Comparison of ENCODE assay signal across 8 cellular contexts in the genomic region with DNA sequence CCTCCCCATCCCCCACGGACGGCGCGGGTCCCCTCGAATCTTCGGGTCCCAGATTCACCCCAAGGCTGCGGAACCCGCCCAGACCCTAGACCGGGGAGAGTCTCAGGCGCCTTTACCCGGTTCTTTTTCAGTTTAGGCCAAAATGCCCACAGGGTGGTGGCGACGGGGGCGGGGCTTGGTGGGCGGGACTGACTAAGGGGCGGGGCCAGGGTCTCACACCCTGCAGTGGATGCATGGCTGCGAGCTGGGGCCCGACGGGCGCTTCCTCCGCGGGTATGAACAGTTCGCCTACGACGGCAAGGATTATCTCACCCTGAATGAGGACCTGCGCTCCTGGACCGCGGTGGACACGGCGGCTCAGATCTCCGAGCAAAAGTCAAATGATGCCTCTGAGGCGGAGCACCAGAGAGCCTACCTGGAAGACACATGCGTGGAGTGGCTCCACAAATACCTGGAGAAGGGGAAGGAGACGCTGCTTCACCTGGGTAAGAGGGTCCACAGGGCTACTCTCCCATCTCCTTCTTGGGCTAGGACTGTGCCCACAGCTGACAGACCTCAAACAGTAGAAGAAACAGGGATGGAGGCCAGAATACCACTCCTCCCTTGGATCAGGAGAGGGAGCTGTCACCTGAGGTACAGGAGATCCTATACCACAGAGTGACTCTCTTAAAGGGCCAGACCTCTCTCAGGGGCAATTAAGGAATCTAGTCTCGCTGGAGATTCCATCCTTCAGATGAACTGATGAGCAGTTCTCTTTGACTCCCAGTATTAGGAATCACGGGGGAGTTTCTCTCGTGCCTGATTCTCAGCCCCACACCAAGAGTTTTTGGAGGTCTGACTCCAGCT. TPM values are rescaled to one million over a fixed set of nuclear protein-coding genes. Genes with fewer than 3 reads are reported as not detected.
A peak's percentile ranks its signal among the peaks of the same experiment; 100 is the strongest.
DNase-seq lines count a peak whose midpoint lies in the region; ATAC-seq and TF ChIP-seq lines count a peak whose summit lies in the region.

No MANE protein-coding gene starts in this region.

- no peaks in the 10 kb centered on the region for H3K27me3 Mint-ChIP-seq in T-helper 1 cell treated with Interleukin-12 subunit alpha and Interleukin-12 subunit beta and Interleukin-4 antibody, amounts not matched to agents 30 μg/mL and 1 μg/mL, for 36 hours (ENCODE audit: low read depth)

- H3K27me3 ChIP-seq in adrenal gland, result no peaks in the 10 kb centered on the region
- no peaks in the 10 kb centered on the region for H3K27me3 ChIP-seq in right atrium auricular region
- no peaks in the 10 kb centered on the region for H3K27me3 ChIP-seq in sigmoid colon

- ATAC-seq in GM18502 (IDR thresholded peaks at IDR 0.05; ENCODE audit: poor library complexity, unreplicated experiment), result peak; percentile 43
- no peak for ATAC-seq in GM19467 (IDR thresholded peaks at IDR 0.05; ENCODE audit: unreplicated experiment)
- no peak for ATAC-seq in GM21367 (IDR thresholded peaks at IDR 0.05; ENCODE audit: unreplicated experiment)

- H3K36me3 ChIP-seq in adrenal gland (replicated peaks in 1 of 2) (peaks cover 0 to 39% of the 10 kb centered on the region in 2 donors), right atrium auricular region (peaks cover 32% of the 10 kb centered on the region), sigmoid colon (peaks cover 26 to 42% (median 28%) of the 10 kb centered on the region in 4 donors)

- peak; percentile 67 for DNase-seq in HK-2 (ENCODE audit: unreplicated experiment)
- peak; percentile 54 to 76 (median 69) for DNase-seq in adrenal gland
- no peak for DNase-seq in right atrium auricular region (ENCODE audit: low spot score)
- peak; percentile 87 for DNase-seq in sigmoid colon

- H3K27ac ChIP-seq in adrenal gland (peak overlapping the region; percentile 89 to 99 (median 98)), right atrium auricular region (peak overlapping the region; percentile 93 to 97), sigmoid colon (peak overlapping the region; percentile 98 to 100 (median 100))

- peaks cover 46% of the 10 kb centered on the region for H3K36me3 Mint-ChIP-seq in T-helper 1 cell treated with Interleukin-12 subunit alpha and Interleukin-12 subunit beta and Interleukin-4 antibody, amounts not matched to agents 30 μg/mL and 1 μg/mL, for 36 hours (ENCODE audit: low read depth)

- TF ChIP-seq CTCF in adrenal gland (IDR thresholded peaks at IDR 0.05), result no peak
- TF ChIP-seq CTCF in right atrium auricular region (IDR thresholded peaks at IDR 0.05), result no peak
- TF ChIP-seq CTCF in sigmoid colon (IDR thresholded peaks at IDR 0.05), result no peak

- TF ChIP-seq POLR2A in adrenal gland (IDR thresholded peaks at IDR 0.05) (no peak), sigmoid colon (IDR thresholded peaks at IDR 0.05) (no peak)

- H3K9me3 ChIP-seq in adrenal gland (replicated peaks in 1 of 3) (no peaks in the 10 kb centered on the region), right atrium auricular region (no peaks in the 10 kb centered on the region), sigmoid colon (no peaks in the 10 kb centered on the region)

- no peak for TF ChIP-seq EP300 in sigmoid colon (IDR thresholded peaks at IDR 0.05)

- peak overlapping the region; percentile 99 for H3K4me3 Mint-ChIP-seq in T-helper 1 cell treated with Interleukin-12 subunit alpha and Interleukin-12 subunit beta and Interleukin-4 antibody, amounts not matched to agents 30 μg/mL and 1 μg/mL, for 36 hours

- peaks cover 54% of the 10 kb centered on the region for H3K4me1 Mint-ChIP-seq in T-helper 1 cell treated with Interleukin-12 subunit alpha and Interleukin-12 subunit beta and Interleukin-4 antibody, amounts not matched to agents 30 μg/mL and 1 μg/mL, for 36 hours (ENCODE audit: low read depth)

- WGBS in adrenal gland, 4 donors, result 18 to 58% (median 25%) methylated on average over 11 to 37 of the region's 37 CpGs
- WGBS in sigmoid colon, 2 donors, result 9 to 11% methylated on average over 37 of the region's 37 CpGs

- H3K4me1 ChIP-seq in adrenal gland (replicated peaks in 1 of 2), result peaks cover 0 to 8% of the 10 kb centered on the region in 2 donors
- peaks cover 0 to 39% of the 10 kb centered on the region in 2 donors for H3K4me1 ChIP-seq in right atrium auricular region
- peaks cover 0 to 34% (median 26%) of the 10 kb centered on the region in 4 donors for H3K4me1 ChIP-seq in sigmoid colon

- peak overlapping the region; percentile 23 to 93 (median 80) for H3K4me3 ChIP-seq in adrenal gland
- peak overlapping the region; percentile 87 to 90 for H3K4me3 ChIP-seq in right atrium auricular region
- H3K4me3 ChIP-seq in sigmoid colon, result peak overlapping the region; percentile 78 to 98 (median 90)

- H3K27ac Mint-ChIP-seq in T-helper 1 cell treated with Interleukin-12 subunit alpha and Interleukin-12 subunit beta and Interleukin-4 antibody, amounts not matched to agents 30 μg/mL and 1 μg/mL, for 36 hours, result peak overlapping the region; percentile 78

- H3K9me3 Mint-ChIP-seq in T-helper 1 cell treated with Interleukin-12 subunit alpha and Interleukin-12 subunit beta and Interleukin-4 antibody, amounts not matched to agents 30 μg/mL and 1 μg/mL, for 36 hours, result no peaks in the 10 kb centered on the region

- intact Hi-C loops in adrenal gland (cut with DNase I), result no loop called here
- intact Hi-C loops in sigmoid colon (cut with DNase I), result no loop called here

RNA-seq across cellular contexts. Expression of gene HLA-E, which starts 0.9 kb away (rescaled TPM):
- total RNA-seq in adrenal gland (100 to 1,000 TPM; 289 to 667 (median 377) TPM), right atrium auricular region (100 to 1,000 TPM; 216 to 400 TPM), sigmoid colon (100 to 1,000 TPM; 323 to 462 (median 387) TPM)
- polyA plus RNA-seq in adrenal gland (100 to 1,000 TPM; 126 to 285 (median 261) TPM), sigmoid colon (100 to 1,000 TPM; 139 to 753 (median 181) TPM)
